ENCODE assay signal across 1 cellular context in genomic region chr1:226406401-226406881, GRCh38.
A peak's percentile ranks its signal among the peaks of the same experiment; 100 is the strongest.
TF ChIP-seq lines count a peak whose summit lies in the region.

No MANE protein-coding gene starts in this region.

TF ChIP-seq in HepG2, 621 proteins besides CTCF, POLR2A, EP300 and RAD21 (continued from another document and continues in another):
- TF ChIP-seq ZBED4 (CRISPR knock-in tag; IDR thresholded peaks at IDR 0.05; ENCODE audit: borderline replicate concordance), result no peak
- TF ChIP-seq ELK4 (CRISPR knock-in tag; IDR thresholded peaks at IDR 0.05; ENCODE audit: borderline replicate concordance), result no peak
- no peak for TF ChIP-seq ZNF282 (IDR thresholded peaks at IDR 0.05; ENCODE audit: partially characterized antibody)
- TF ChIP-seq NFAT5 (CRISPR knock-in tag; IDR thresholded peaks at IDR 0.05), result no peak
- peak; percentile 84 for TF ChIP-seq FOSL2 (CRISPR knock-in tag; IDR thresholded peaks at IDR 0.05)
- no peak for TF ChIP-seq ZNF362 (CRISPR knock-in tag; IDR thresholded peaks at IDR 0.05; ENCODE audit: borderline replicate concordance)
- no peak for TF ChIP-seq SPEN (CRISPR knock-in tag; IDR thresholded peaks at IDR 0.05; ENCODE audit: low read depth)
- no peak for TF ChIP-seq ZFP82 (CRISPR knock-in tag; IDR thresholded peaks at IDR 0.05; ENCODE audit: borderline replicate concordance)
- no peak for TF ChIP-seq CBFB (CRISPR knock-in tag; IDR thresholded peaks at IDR 0.05)
- no peak for TF ChIP-seq ZNF124 (CRISPR knock-in tag; IDR thresholded peaks at IDR 0.05)
- no peak for TF ChIP-seq ZUFSP (CRISPR knock-in tag; IDR thresholded peaks at IDR 0.05; ENCODE audit: borderline replicate concordance)
- TF ChIP-seq ATF5 (CRISPR knock-in tag; IDR thresholded peaks at IDR 0.05; ENCODE audit: low read depth), result no peak
- 0 out of 2 replicates have a peak, but pooled peaks have one; percentile 28 for TF ChIP-seq TGIF2 (CRISPR knock-in tag; IDR thresholded peaks at IDR 0.05)
- peak; percentile 81 for TF ChIP-seq CEBPB (IDR thresholded peaks at IDR 0.05; ENCODE audit: borderline replicate concordance, low read depth, low read length)
- TF ChIP-seq GMEB1 (CRISPR knock-in tag; IDR thresholded peaks at IDR 0.05; ENCODE audit: borderline replicate concordance), result no peak
- TF ChIP-seq SMC3 (IDR thresholded peaks at IDR 0.05; ENCODE audit: low read length), result no peak
- TF ChIP-seq SMAD9 (CRISPR knock-in tag; IDR thresholded peaks at IDR 0.05), result no peak
- 0 out of 2 replicates have a peak, but pooled peaks have one; percentile 24 for TF ChIP-seq HIC2 (CRISPR knock-in tag; IDR thresholded peaks at IDR 0.05; ENCODE audit: low read depth)
- no peak for TF ChIP-seq ZNF713 (CRISPR knock-in tag; IDR thresholded peaks at IDR 0.05)
- TF ChIP-seq TARDBP (CRISPR knock-in tag; IDR thresholded peaks at IDR 0.05), result no peak
- TF ChIP-seq ZNF800 (CRISPR knock-in tag; IDR thresholded peaks at IDR 0.05), result no peak
- no peak for TF ChIP-seq ZNF670 (CRISPR knock-in tag; IDR thresholded peaks at IDR 0.05; ENCODE audit: borderline replicate concordance)
- TF ChIP-seq ZFP36L2 (CRISPR knock-in tag; IDR thresholded peaks at IDR 0.05), result no peak
- no peak for TF ChIP-seq PPARG (CRISPR knock-in tag; conservative IDR thresholded peaks at IDR 0.05)
- no peak for TF ChIP-seq ZNF790 (CRISPR knock-in tag; IDR thresholded peaks at IDR 0.05; ENCODE audit: borderline replicate concordance)
- TF ChIP-seq HDAC1 (CRISPR knock-in tag; IDR thresholded peaks at IDR 0.05), result peak; percentile 47; the same call in 1 of the 2 replicates
- no peak for TF ChIP-seq REL (CRISPR knock-in tag; conservative IDR thresholded peaks at IDR 0.05)
- TF ChIP-seq ZNF543 (CRISPR knock-in tag; IDR thresholded peaks at IDR 0.05), result no peak
- TF ChIP-seq ZNF615 (CRISPR knock-in tag; IDR thresholded peaks at IDR 0.05; ENCODE audit: borderline replicate concordance), result no peak
- no peak for TF ChIP-seq HOXD1 (CRISPR knock-in tag; IDR thresholded peaks at IDR 0.05)
- TF ChIP-seq ZNF546 (CRISPR knock-in tag; conservative IDR thresholded peaks at IDR 0.05), result 0 out of 2 replicates have a peak, but pooled peaks have one; percentile 45
- no peak for TF ChIP-seq MXD4 (CRISPR knock-in tag; IDR thresholded peaks at IDR 0.05)
- TF ChIP-seq RFXANK (CRISPR knock-in tag; IDR thresholded peaks at IDR 0.05), result no peak
- no peak for TF ChIP-seq ZNF598 (CRISPR knock-in tag; IDR thresholded peaks at IDR 0.05; ENCODE audit: borderline replicate concordance)
- TF ChIP-seq MYC (CRISPR knock-in tag; IDR thresholded peaks at IDR 0.05; ENCODE audit: borderline replicate concordance), result no peak
- no peak for TF ChIP-seq HCFC1 (IDR thresholded peaks at IDR 0.05; ENCODE audit: low read depth, low read length)
- 0 out of 2 replicates have a peak, but pooled peaks have one; percentile 14 for TF ChIP-seq ELF3 (CRISPR knock-in tag; IDR thresholded peaks at IDR 0.05)
- no peak for TF ChIP-seq ZNF331 (CRISPR knock-in tag; IDR thresholded peaks at IDR 0.05)
- TF ChIP-seq ZSCAN22 (CRISPR knock-in tag; IDR thresholded peaks at IDR 0.05), result no peak
- TF ChIP-seq NR0B2 (CRISPR knock-in tag; IDR thresholded peaks at IDR 0.05), result no peak
- peak; percentile 74 for TF ChIP-seq CEBPG (CRISPR knock-in tag; IDR thresholded peaks at IDR 0.05)
- peak; percentile 35; the same call in 1 of the 2 replicates for TF ChIP-seq GATAD2A (CRISPR knock-in tag; IDR thresholded peaks at IDR 0.05)
- TF ChIP-seq ISL2 (CRISPR knock-in tag; IDR thresholded peaks at IDR 0.05), result no peak
- peak; percentile 35 for TF ChIP-seq TEAD3 (CRISPR knock-in tag; optimal IDR thresholded peaks at IDR 0.05; ENCODE audit: borderline replicate concordance)
- no peak for TF ChIP-seq HDAC2 (CRISPR knock-in tag; IDR thresholded peaks at IDR 0.05)
- TF ChIP-seq ZNF703 (CRISPR knock-in tag; IDR thresholded peaks at IDR 0.05; ENCODE audit: borderline replicate concordance), result no peak
